Comparison of ENCODE assay signal across 32 cellular contexts in the genomic region with DNA sequence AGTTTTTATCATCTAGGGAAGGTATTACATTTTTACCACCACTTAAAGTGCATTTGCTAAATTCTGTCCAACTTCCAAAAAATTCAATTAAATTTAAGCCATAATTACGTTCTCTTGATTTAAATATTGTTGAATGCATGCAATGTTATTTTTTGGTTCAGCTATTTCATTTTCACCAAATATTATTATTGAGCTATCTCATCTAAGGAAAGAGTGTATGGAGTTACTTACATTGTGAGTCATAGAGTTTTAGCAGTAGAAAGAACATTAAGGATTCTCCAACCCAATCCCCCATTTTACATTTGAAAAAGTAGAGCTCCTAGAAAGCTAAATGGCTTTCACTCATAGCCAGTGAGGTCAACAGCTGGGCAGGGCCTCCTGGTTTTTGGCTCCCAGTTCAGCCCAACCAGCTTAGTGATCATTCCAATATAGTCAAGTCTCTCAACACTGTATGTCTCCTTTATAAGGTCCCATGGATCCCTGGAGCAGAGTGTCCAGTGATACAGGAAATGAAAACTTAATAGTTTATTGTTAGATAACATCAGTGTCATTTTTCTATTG.
"Had no signal": no experiment of that assay in that cellular context is flagged by ENCODE, and none has a peak within 500 bp of the region (broad histone marks: within the 10 kb centered on the region; RNA-seq: fewer than 3 reads in every experiment).

No MANE protein-coding gene starts in this region.

- H3K4me1 ChIP-seq: body of pancreas, breast epithelium, SJCRH30 had no signal

- H3K27me3 ChIP-seq: adrenal gland, body of pancreas, breast epithelium, MG63, SJCRH30 had no signal

- H3K36me3 Mint-ChIP-seq: activated CD4-positive, alpha-beta memory T cell treated with anti-CD3 and anti-CD28 coated beads for 36 hours; activated naive CD4-positive, alpha-beta T cell treated with anti-CD3 and anti-CD28 coated beads, Interleukin-2, amount 50 U/mL, for 72 hours had no signal

- H3K4me1 Mint-ChIP-seq: activated B cell treated with CpG ODN at 0.5 μM for 24 hours had no signal

- H3K27ac Mint-ChIP-seq: activated B cell treated with CpG ODN at 0.5 μM for 24 hours; activated CD4-positive, alpha-beta memory T cell treated with anti-CD3 and anti-CD28 coated beads for 36 hours; activated naive CD4-positive, alpha-beta T cell treated with anti-CD3 and anti-CD28 coated beads for 36 hours; activated naive CD4-positive, alpha-beta T cell treated with anti-CD3 and anti-CD28 coated beads, Interleukin-2, amount 50 U/mL, for 72 hours; activated T-helper 1 cell treated with anti-CD3 and anti-CD28 coated beads, Interleukin-12 subunit alpha, Interleukin-12 subunit beta, Interleukin-2, Interleukin-4 antibody, amounts not matched to agents 30 ng/mL and 10 ng/mL and 1 ng/mL, durations not matched to agents 14 hours and 24 hours and 36 hours had no signal

- H3K9me3 Mint-ChIP-seq: activated B cell treated with CpG ODN at 0.5 μM for 24 hours; activated CD4-positive, alpha-beta memory T cell treated with anti-CD3 and anti-CD28 coated beads for 36 hours; activated naive CD4-positive, alpha-beta T cell treated with anti-CD3 and anti-CD28 coated beads for 36 hours; activated T-cell treated with anti-CD3 and anti-CD28 coated beads, Interleukin-2, amount 50 U/mL, for 4 hours; activated T-helper 1 cell treated with anti-CD3 and anti-CD28 coated beads, Interleukin-12 subunit alpha, Interleukin-12 subunit beta, Interleukin-2, Interleukin-4 antibody, amounts not matched to agents 30 ng/mL and 10 ng/mL and 1 ng/mL, durations not matched to agents 14 hours and 24 hours and 36 hours had no signal

- H3K36me3 ChIP-seq: adrenal gland, breast epithelium, MG63, SJCRH30 had no signal

- ATAC-seq: activated naive CD4-positive, alpha-beta T cell treated with anti-CD3 and anti-CD28 coated beads, Interleukin-2, amount 50 U/mL, for 72 hours; activated T-cell treated with anti-CD3 and anti-CD28 coated beads, Interleukin-2, amount 50 U/mL, for 4 hours; body of pancreas; Panc1 had no signal

- H3K9me3 ChIP-seq: adrenal gland, body of pancreas, breast epithelium, MG63, SJCRH30 had no signal

- DNase-seq: activated B cell treated with CpG ODN at 0.5 μM for 24 hours; activated CD4-positive, alpha-beta memory T cell treated with anti-CD3 and anti-CD28 coated beads for 36 hours; activated CD4-positive, alpha-beta T cell treated with anti-CD3 and anti-CD28 coated beads for 4 hours; activated CD4-positive, alpha-beta T cell treated with anti-CD3 and anti-CD28 coated beads, Interleukin-2, amount 50 U/mL, for 1 hour; activated CD4-positive, CD25-positive, alpha-beta regulatory T cell treated with anti-CD3 and anti-CD28 coated beads, Interleukin-2, amount 50 U/mL, for 72 hours; activated CD8-positive, alpha-beta memory T cell treated with anti-CD3 and anti-CD28 coated beads, Interleukin-2, amount 50 U/mL, for 4 hours; activated gamma-delta T cell treated with Interleukin-2 at 50 U/mL for 16 hours; activated naive CD4-positive, alpha-beta T cell treated with anti-CD3 and anti-CD28 coated beads for 36 hours; activated T-cell treated with anti-CD3 and anti-CD28 coated beads for 4 hours; activated T-cell treated with anti-CD3 and anti-CD28 coated beads, Interleukin-2, amount 50 U/mL, for 4 hours; adrenal gland; body of pancreas; cerebellar nuclear complex; Kasumi-1; MG63; NCI-H1048; NCI-H1105 treated with DMSO at 0.1 percent for 48 hours; NCI-H1436; NCI-H1694; NCI-H1930; NCI-H2081 treated with DMSO at 0.1 percent for 48 hours; NCI-H226; NCI-H446 treated with DMSO at 0.1 percent for 48 hours; NCI-H524 treated with DMSO at 0.1 percent for 48 hours; SHP77; SJCRH30; T1000 had no signal

- H3K27me3 Mint-ChIP-seq: activated B cell treated with CpG ODN at 0.5 μM for 24 hours; activated CD4-positive, alpha-beta memory T cell treated with anti-CD3 and anti-CD28 coated beads for 36 hours had no signal

- H3K4me3 ChIP-seq: adrenal gland, body of pancreas, breast epithelium, MG63, SJCRH30, SK-N-MC had no signal

- H3K4me3 Mint-ChIP-seq: activated B cell treated with CpG ODN at 0.5 μM for 24 hours; activated CD4-positive, alpha-beta memory T cell treated with anti-CD3 and anti-CD28 coated beads for 36 hours; activated naive CD4-positive, alpha-beta T cell treated with anti-CD3 and anti-CD28 coated beads for 36 hours; activated T-cell treated with anti-CD3 and anti-CD28 coated beads, Interleukin-2, amount 50 U/mL, for 4 hours; activated T-helper 1 cell treated with anti-CD3 and anti-CD28 coated beads, Interleukin-12 subunit alpha, Interleukin-12 subunit beta, Interleukin-2, Interleukin-4 antibody, amounts not matched to agents 30 ng/mL and 10 ng/mL and 1 ng/mL, durations not matched to agents 14 hours and 24 hours and 36 hours had no signal

- H3K27ac ChIP-seq: adrenal gland, body of pancreas, breast epithelium, SJCRH30, SK-N-MC had no signal
